ENCODE assay signal across 21 cellular contexts in the genomic region with DNA sequence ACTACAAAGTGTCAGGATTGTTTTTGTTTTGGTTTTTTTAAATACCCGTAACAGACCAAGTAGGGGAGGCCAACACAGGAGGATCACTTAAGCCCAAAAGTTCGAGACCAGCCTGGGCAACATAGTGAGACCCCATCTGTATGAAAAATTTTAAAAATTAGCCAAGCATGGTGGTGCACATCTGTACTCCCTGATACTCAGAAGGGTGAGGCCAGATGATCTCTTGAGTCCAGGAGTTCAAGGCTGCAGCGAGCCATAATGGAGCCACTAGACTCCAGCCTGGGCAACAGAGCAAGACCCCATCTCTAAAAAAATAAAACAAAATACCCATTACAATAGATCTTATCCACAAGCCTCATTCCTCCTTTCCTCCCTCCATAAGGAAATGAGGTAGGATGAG. TPM values are rescaled to one million over a fixed set of nuclear protein-coding genes. Genes with fewer than 3 reads are reported as not detected.
DNase-seq lines count a peak whose midpoint lies in the region; ATAC-seq, FAIRE-seq and TF ChIP-seq lines count a peak whose summit lies in the region.
"Had no signal": no experiment of that assay in that cellular context is flagged by ENCODE, and none has a peak within 500 bp of the region (broad histone marks: within the 10 kb centered on the region; RNA-seq: fewer than 3 reads in every experiment).

No MANE protein-coding gene starts in this region.

- TF ChIP-seq EP300 in HepG2 (IDR thresholded peaks at IDR 0.05; ENCODE audit: low read depth in 2 of 2, low read length in 2 of 2) = no peak
- no peak for TF ChIP-seq EP300 in HepG2 (CRISPR knock-in tag; IDR thresholded peaks at IDR 0.05; ENCODE audit: borderline replicate concordance)
- TF ChIP-seq EP300 in K562 (IDR thresholded peaks at IDR 0.05; ENCODE audit: low read length) = no peak

- POLR2A ChIA-PET in HepG2 (lab: Yijun Ruan, JAX) (no interaction called here), K562 (lab: Yijun Ruan, JAX) (interaction anchor here (0.6 to 0.7 kb wide), 2 partner anchors 11 to 44 kb away, joined by 3 read pairs; no protein-coding TSS in a partner anchor)

- H3K79me2 ChIP-seq in HepG2 (ENCODE audit: insufficient read depth, low read length) (no peaks in the 10 kb centered on the region), K562 (ENCODE audit: control insufficient read depth, insufficient read depth, low read length) (no peaks in the 10 kb centered on the region)

- H3K9me3 ChIP-seq in HepG2 (ENCODE audit: low read length) (no peaks in the 10 kb centered on the region), right lobe of liver (no peaks in the 10 kb centered on the region), K562 (replicated peaks; ENCODE audit: control insufficient read depth, insufficient read depth, low read depth, low read length) (no peaks in the 10 kb centered on the region), neutrophil (no peaks in the 10 kb centered on the region)
- H3K9me3 ChIP-seq: A549, HAP-1 had no signal

- H3K9ac ChIP-seq in HepG2 (ENCODE audit: insufficient read depth, low read depth, low read length) (no peak overlapping the region), K562 (ENCODE audit: insufficient read depth in 1 of 2, low read depth in 2 of 2, low read length in 2 of 2) (no peak overlapping the region)

- peaks cover 12% of the 10 kb centered on the region for H3K4me1 ChIP-seq in HepG2 (ENCODE audit: insufficient read depth, low read length)
- no peaks in the 10 kb centered on the region for H3K4me1 ChIP-seq in right lobe of liver
- H3K4me1 ChIP-seq in K562 (replicated peaks in 1 of 2; ENCODE audit: control insufficient read depth in 2 of 2, insufficient read depth in 2 of 2, low read length in 2 of 2) = no peaks in the 10 kb centered on the region; a peak in 1 of 5 replicates
- H3K4me1 ChIP-seq in neutrophil (ENCODE audit: control insufficient read depth in 1 of 2, insufficient read depth in 1 of 2, low read depth in 1 of 2, low read length in 1 of 2) = peaks cover 41 to 49% of the 10 kb centered on the region in 2 experiments
- H3K4me1 ChIP-seq: A549, HAP-1 had no signal

- no peaks in the 10 kb centered on the region for H3K27me3 Mint-ChIP-seq in stimulated activated memory B cell treated with anti-CD40 and anti-IgM and Interleukin-4, amounts not matched to agents 10 μg/mL and 1 μg/mL and 100 μg/mL, for 72 hours
- H3K27me3 Mint-ChIP-seq: IgD-negative memory B cell had no signal

- H3K36me3 ChIP-seq in HepG2 (replicated peaks in 1 of 2; ENCODE audit: control insufficient read depth in 1 of 2, insufficient read depth in 2 of 2, low read length in 2 of 2) (no peaks in the 10 kb centered on the region), right lobe of liver (no peaks in the 10 kb centered on the region), K562 (ENCODE audit: control insufficient read depth, insufficient read depth, low read length) (no peaks in the 10 kb centered on the region), neutrophil (peaks cover 100% of the 10 kb centered on the region)
- H3K36me3 ChIP-seq: HAP-1 had no signal

- BruUV-seq in HepG2 (replicated peaks; lab: Mats Ljungman, UMichigan) = no TSS peak
- BruUV-seq in K562 (replicated peaks; lab: Mats Ljungman, UMichigan) = no TSS peak

- H3K4me2 ChIP-seq in HepG2 (ENCODE audit: low read depth, low read length) (no peak overlapping the region), K562 (ENCODE audit: insufficient read depth, low read length) (no peak overlapping the region)
- H3K4me2 ChIP-seq: A549 had no signal

- H2AFZ ChIP-seq in HepG2 (ENCODE audit: low read length) = no peak overlapping the region
- H2AFZ ChIP-seq in K562 (ENCODE audit: low read depth, low read length) = no peak overlapping the region

- ATAC-seq in HepG2 (no peak), right lobe of liver (no peak), K562 (no peak)
- no peak for ATAC-seq in stimulated activated memory B cell treated with anti-CD40 and anti-IgM and Interleukin-4, amounts not matched to agents 10 μg/mL and 1 μg/mL and 100 μg/mL, for 72 hours
- ATAC-seq: A549; CD8-positive, alpha-beta T cell; GM12878 had no signal

- FAIRE-seq in HepG2 (lab: Jason Lieb, UNC) (no peak), K562 (lab: Jason Lieb, UNC) (no peak)
- FAIRE-seq: A549, GM12878, GM19239, HTR-8/SVneo had no signal

- H3K27me3 ChIP-seq in HepG2 (ENCODE audit: control insufficient read depth in 1 of 2, insufficient read depth in 2 of 2, low read length in 2 of 2) (peaks cover 11 to 49% of the 10 kb centered on the region in 2 experiments; a peak in 4 of 5 replicates), right lobe of liver (no peaks in the 10 kb centered on the region), K562 (ENCODE audit: control insufficient read depth in 2 of 2, insufficient read depth in 2 of 2, low read length in 2 of 2) (peaks cover 33 to 51% of the 10 kb centered on the region in 2 experiments), neutrophil (no peaks in the 10 kb centered on the region)

- peaks cover 12% of the 10 kb centered on the region for H3K36me3 Mint-ChIP-seq in stimulated activated memory B cell treated with anti-CD40 and anti-IgM and Interleukin-4, amounts not matched to agents 10 μg/mL and 1 μg/mL and 100 μg/mL, for 72 hours
- H3K36me3 Mint-ChIP-seq: CD8-positive, alpha-beta T cell had no signal

- TF ChIP-seq CTCF in HepG2 (CRISPR knock-in tag; IDR thresholded peaks at IDR 0.05) = no peak
- TF ChIP-seq CTCF in right lobe of liver (IDR thresholded peaks at IDR 0.05) = no peak
- no peak for TF ChIP-seq CTCF in K562 (IDR thresholded peaks at IDR 0.05 in 2 of 3, conservative IDR thresholded peaks at IDR 0.05 in 1 of 3; ENCODE audit: insufficient read depth in 2 of 3, low read depth in 1 of 3, low read length in 3 of 3)
- no peak for TF ChIP-seq CTCF in neutrophil (IDR thresholded peaks at IDR 0.05)

- H3K27ac Mint-ChIP-seq in stimulated activated memory B cell treated with anti-CD40 and anti-IgM and Interleukin-4, amounts not matched to agents 10 μg/mL and 1 μg/mL and 100 μg/mL, for 72 hours = no peak overlapping the region
- H3K27ac Mint-ChIP-seq: CD8-positive, alpha-beta T cell; IgD-negative memory B cell had no signal

- H3K4me3 ChIP-seq in HepG2 (replicated peaks in 1 of 3; ENCODE audit: insufficient read depth in 1 of 3, low read depth in 2 of 3, low read length in 3 of 3) (no peak overlapping the region), right lobe of liver (no peak overlapping the region), K562 (no peak overlapping the region), neutrophil (ENCODE audit: low read depth in 1 of 2, low read length in 1 of 2) (no peak overlapping the region)
- H3K4me3 ChIP-seq: A549, GM12878, HAP-1 had no signal

- no peaks in the 10 kb centered on the region for H3K9me3 Mint-ChIP-seq in stimulated activated memory B cell treated with anti-CD40 and anti-IgM and Interleukin-4, amounts not matched to agents 10 μg/mL and 1 μg/mL and 100 μg/mL, for 72 hours
- H3K9me3 Mint-ChIP-seq: CD8-positive, alpha-beta T cell; IgD-negative memory B cell had no signal

- H3K27ac ChIP-seq in HepG2 (ENCODE audit: extremely low read length, insufficient read depth, low read length) (no peak overlapping the region), right lobe of liver (no peak overlapping the region), K562 (ENCODE audit: extremely low read depth, low read depth, low read length) (no peak overlapping the region), neutrophil (peak overlapping the region; percentile 100)
- H3K27ac ChIP-seq: 22Rv1, A549 had no signal

- TF ChIP-seq POLR2A in HepG2 (IDR thresholded peaks at IDR 0.05; ENCODE audit: insufficient read depth in 1 of 2, low read depth in 2 of 2, low read length in 2 of 2) (no peak), right lobe of liver (IDR thresholded peaks at IDR 0.05) (no peak), K562 (conservative IDR thresholded peaks at IDR 0.05) (no peak)

- TF ChIP-seq RAD21 in HepG2 (CRISPR knock-in tag; IDR thresholded peaks at IDR 0.05) (no peak), K562 (CRISPR knock-in tag; conservative IDR thresholded peaks at IDR 0.05 in 1 of 2, IDR thresholded peaks at IDR 0.05 in 1 of 2) (no peak)

- DNase-seq in HepG2 (ENCODE audit: low spot score) (no peak), right lobe of liver (no peak), K562 (ENCODE audit: extremely low read depth in 1 of 4, low spot score in 3 of 4) (no peak), amygdala (lab: John Stamatoyannopoulos, UW) (no peak), hypothalamus (lab: John Stamatoyannopoulos, UW) (no peak)
- DNase-seq: AML-193; Calu3; CD8-positive, alpha-beta T cell; DND-41; EL; KG1 had no signal

- intact Hi-C loops in HepG2 (cut with micrococcal nuclease; ENCODE audit: unreplicated experiment) (no loop called here), right lobe of liver (cut with DNase I) (no loop called here), K562 (cut with micrococcal nuclease) (no loop called here)

- H3K9me1 ChIP-seq in K562 (ENCODE audit: control insufficient read depth, insufficient read depth, low read length) = no peaks in the 10 kb centered on the region

- WGBS in HepG2 (ENCODE audit: low lambda C conversion rate) = 14% methylated on average over 3 of the region's 3 CpGs
- 83% methylated on average over 3 of the region's 3 CpGs for WGBS in right lobe of liver (ENCODE audit: insufficient coverage, low coverage, low lambda C conversion rate, missing lambda C conversion rate)
- WGBS in K562 (ENCODE audit: insufficient coverage, low coverage, missing lambda C conversion rate) = 0% methylated on average over 3 of the region's 3 CpGs

- no peaks in the 10 kb centered on the region for H3K4me1 Mint-ChIP-seq in stimulated activated memory B cell treated with anti-CD40 and anti-IgM and Interleukin-4, amounts not matched to agents 10 μg/mL and 1 μg/mL and 100 μg/mL, for 72 hours

- in situ Hi-C loops in HepG2 (cut with HindIII; ENCODE audit: extremely low pct_ligation_motif_present, low pct_unique_long_range_greater_than_20kb) (no loop called here), K562 (cut with MboI) (no loop called here)

- no peak overlapping the region for H3K4me3 Mint-ChIP-seq in stimulated activated memory B cell treated with anti-CD40 and anti-IgM and Interleukin-4, amounts not matched to agents 10 μg/mL and 1 μg/mL and 100 μg/mL, for 72 hours
- H3K4me3 Mint-ChIP-seq: CD8-positive, alpha-beta T cell; IgD-negative memory B cell had no signal

- CTCF ChIA-PET in HepG2 (lab: Yijun Ruan, JAX; ENCODE audit: low intra/inter-chr PET ratio, low total read pairs) = no interaction called here
- CTCF ChIA-PET in K562 (lab: Yijun Ruan, JAX; ENCODE audit: low intra/inter-chr PET ratio) = no interaction called here

- no peaks in the 10 kb centered on the region for H4K20me1 ChIP-seq in HepG2 (ENCODE audit: insufficient read depth, low read length)
- peaks cover 4% of the 10 kb centered on the region; the same call in 1 of the 2 replicates for H4K20me1 ChIP-seq in K562 (replicated peaks; ENCODE audit: control insufficient read depth, insufficient read depth, low read length)

RNA-seq across cellular contexts. Expression of gene TM9SF4, which starts 28.7 kb away (rescaled TPM):
- total RNA-seq in HepG2 (2016; rRNA removed; fragmentation: Illumina TruSeq; extraction: Trizol) (30.3 and 53.5 TPM in 2 replicates), right lobe of liver (10 to 100 TPM; 26.9 to 33.9 (median 30.5) TPM), K562 (2014; rRNA removed) (14.5 and 22.1 TPM in 2 replicates), K562 (2014; rRNA removed; fragmentation: Illumina TruSeq; extraction: Trizol) (19.7 and 20.9 TPM in 2 replicates), K562 (2015; rRNA removed; fragmentation: Illumina TruSeq; extraction: Trizol) (25.6 and 29.2 TPM in 2 replicates), K562 (2021) (35.0 and 37.9 TPM in 2 replicates)
- total RNA-seq in HepG2 (2016; cell fraction: cytosol; rRNA removed; fragmentation: Illumina TruSeq; extraction: Trizol; ENCODE audit: low read depth) = 8.9 and 10.2 TPM in 2 replicates
- total RNA-seq in HepG2 (2016; cell fraction: insoluble cytoplasmic fraction; rRNA removed; fragmentation: Illumina TruSeq; extraction: Trizol) = 26.6 and 52.8 TPM in 2 replicates
- 16.3 and 19.5 TPM in 2 replicates for total RNA-seq in HepG2 (2016; cell fraction: membrane; rRNA removed; fragmentation: Illumina TruSeq; extraction: Trizol)
- total RNA-seq in HepG2 (2016; cell fraction: nucleus; rRNA removed; fragmentation: Illumina TruSeq; extraction: Trizol) = 67.0 and 79.9 TPM in 2 replicates
- polyA plus RNA-seq in HepG2 (2011; rRNA removed) (171 and 183 TPM in 2 replicates), K562 (2011; rRNA removed) (39.7 and 54.8 TPM in 2 replicates), K562 (2014; fragmentation: Illumina TruSeq; extraction: Trizol) (41.0 and 46.3 TPM in 2 replicates), K562 (2014; fragmentation: Nextera tagmentation; extraction: Ambion mirVana) (10 to 100 TPM; 15.9 to 20.2 TPM), K562 (2014; rRNA removed) (26.9 and 30.2 TPM in 2 replicates)
- 137 and 141 TPM in 2 replicates for polyA plus RNA-seq in HepG2 (2011; cell fraction: cytosol; rRNA removed)
- polyA plus RNA-seq in HepG2 (2011; cell fraction: nucleus; rRNA removed) = 138 and 162 TPM in 2 replicates
- 93.4 and 96.8 TPM in 2 replicates for polyA plus RNA-seq in HepG2 (2012)
- 5.9 and 6.7 TPM in 2 replicates for polyA plus RNA-seq in HepG2 (2016; cell fraction: cytosol; fragmentation: Illumina TruSeq; extraction: Trizol; ENCODE audit: low read depth)
- 27.2 and 35.4 TPM in 2 replicates for polyA plus RNA-seq in HepG2 (2016; cell fraction: insoluble cytoplasmic fraction; fragmentation: Illumina TruSeq; extraction: Trizol; ENCODE audit: low read depth)
- 15.5 and 17.0 TPM in 2 replicates for polyA plus RNA-seq in HepG2 (2016; cell fraction: membrane; fragmentation: Illumina TruSeq; extraction: Trizol; ENCODE audit: low read depth)
- 134 and 135 TPM in 2 replicates for polyA plus RNA-seq in HepG2 (2016; cell fraction: nucleus; fragmentation: Illumina TruSeq; extraction: Trizol; ENCODE audit: insufficient read depth, low read depth)
- 107 and 349 TPM in 2 replicates for polyA minus RNA-seq in HepG2 (2011; rRNA and poly(A)+ RNA removed; ENCODE audit: low replicate concordance)
- polyA minus RNA-seq in HepG2 (2011; cell fraction: cytosol; rRNA and poly(A)+ RNA removed) = 135 and 159 TPM in 2 replicates
- 88.2 and 109 TPM in 2 replicates for polyA minus RNA-seq in HepG2 (2011; cell fraction: nucleus; rRNA and poly(A)+ RNA removed)
- 78.5 and 135 TPM in 2 replicates for total RNA-seq in K562 (2011; cell fraction: chromatin; rRNA removed; ENCODE audit: low replicate concordance)
- 130 and 142 TPM in 2 replicates for total RNA-seq in K562 (2011; cell fraction: nucleolus; rRNA removed)
- total RNA-seq in K562 (2011; cell fraction: nucleoplasm; rRNA removed) = 113 and 145 TPM in 2 replicates
- polyA plus RNA-seq in K562 (2011; cell fraction: cytosol; rRNA removed) = 46.2 and 53.5 TPM in 2 replicates
- 53.7 and 73.9 TPM in 2 replicates for polyA plus RNA-seq in K562 (2011; cell fraction: nucleus; rRNA removed)
- 30.7 and 40.9 TPM in 2 replicates for polyA plus RNA-seq in K562 (2012)
- 45.1 and 50.0 TPM in 2 replicates for polyA minus RNA-seq in K562 (2011; rRNA and poly(A)+ RNA removed)
- polyA minus RNA-seq in K562 (2011; cell fraction: cytosol; rRNA and poly(A)+ RNA removed) = 38.8 and 51.2 TPM in 2 replicates
- 41.9 and 70.4 TPM in 2 replicates for polyA minus RNA-seq in K562 (2011; cell fraction: nucleus; rRNA and poly(A)+ RNA removed)

RNA-seq across cellular contexts. Expression of gene HCK, which starts 28.7 kb away (rescaled TPM):
- total RNA-seq in HepG2 (2016; rRNA removed; fragmentation: Illumina TruSeq; extraction: Trizol) (not detected in 2 replicates), right lobe of liver (10 to 100 TPM in 1 of 6 experiments, 1 to 10 TPM in 5; 2.9 to 17.1 (median 5.6) TPM), K562 (2014; rRNA removed) (0.27 TPM in 1 of 2 replicates, not detected in the other), K562 (2014; rRNA removed; fragmentation: Illumina TruSeq; extraction: Trizol) (not detected in 2 replicates), K562 (2015; rRNA removed; fragmentation: Illumina TruSeq; extraction: Trizol) (0.38 and 0.51 TPM in 2 replicates), K562 (2021) (not detected in 2 replicates)
- not detected in 2 replicates for total RNA-seq in HepG2 (2016; cell fraction: cytosol; rRNA removed; fragmentation: Illumina TruSeq; extraction: Trizol; ENCODE audit: low read depth)
- total RNA-seq in HepG2 (2016; cell fraction: insoluble cytoplasmic fraction; rRNA removed; fragmentation: Illumina TruSeq; extraction: Trizol) = not detected in 2 replicates
- total RNA-seq in HepG2 (2016; cell fraction: membrane; rRNA removed; fragmentation: Illumina TruSeq; extraction: Trizol) = not detected in 2 replicates
- not detected in 2 replicates for total RNA-seq in HepG2 (2016; cell fraction: nucleus; rRNA removed; fragmentation: Illumina TruSeq; extraction: Trizol)
- polyA plus RNA-seq in HepG2 (2011; rRNA removed) (0.04 and 0.10 TPM in 2 replicates), K562 (2011; rRNA removed) (0.04 TPM in 1 of 2 replicates, not detected in the other), K562 (2014; fragmentation: Illumina TruSeq; extraction: Trizol) (not detected in 2 replicates), K562 (2014; fragmentation: Nextera tagmentation; extraction: Ambion mirVana) (not detected), K562 (2014; rRNA removed) (0.09 TPM in 1 of 2 replicates, not detected in the other)
- polyA plus RNA-seq in HepG2 (2011; cell fraction: cytosol; rRNA removed) = 0.05 TPM in 1 of 2 replicates, not detected in the other
- polyA plus RNA-seq in HepG2 (2011; cell fraction: nucleus; rRNA removed) = 0.06 TPM in 1 of 2 replicates, not detected in the other
- polyA plus RNA-seq in HepG2 (2012) = not detected in 2 replicates
- not detected in 2 replicates for polyA plus RNA-seq in HepG2 (2016; cell fraction: cytosol; fragmentation: Illumina TruSeq; extraction: Trizol; ENCODE audit: low read depth)
- not detected in 2 replicates for polyA plus RNA-seq in HepG2 (2016; cell fraction: insoluble cytoplasmic fraction; fragmentation: Illumina TruSeq; extraction: Trizol; ENCODE audit: low read depth)
- polyA plus RNA-seq in HepG2 (2016; cell fraction: membrane; fragmentation: Illumina TruSeq; extraction: Trizol; ENCODE audit: low read depth) = not detected in 2 replicates
- not detected in 2 replicates for polyA plus RNA-seq in HepG2 (2016; cell fraction: nucleus; fragmentation: Illumina TruSeq; extraction: Trizol; ENCODE audit: insufficient read depth, low read depth)
- polyA minus RNA-seq in HepG2 (2011; rRNA and poly(A)+ RNA removed; ENCODE audit: low replicate concordance) = not detected in 2 replicates
- not detected in 2 replicates for polyA minus RNA-seq in HepG2 (2011; cell fraction: cytosol; rRNA and poly(A)+ RNA removed)
- polyA minus RNA-seq in HepG2 (2011; cell fraction: nucleus; rRNA and poly(A)+ RNA removed) = not detected in 2 replicates
- not detected in 2 replicates for total RNA-seq in K562 (2011; cell fraction: chromatin; rRNA removed; ENCODE audit: low replicate concordance)
- total RNA-seq in K562 (2011; cell fraction: nucleolus; rRNA removed) = not detected in 2 replicates
- total RNA-seq in K562 (2011; cell fraction: nucleoplasm; rRNA removed) = not detected in 2 replicates
- 0.01 and 0.07 TPM in 2 replicates for polyA plus RNA-seq in K562 (2011; cell fraction: cytosol; rRNA removed)
- not detected in 2 replicates for polyA plus RNA-seq in K562 (2011; cell fraction: nucleus; rRNA removed)
- 0.13 and 0.50 TPM in 2 replicates for polyA plus RNA-seq in K562 (2012)
- 0.18 TPM in 1 of 2 replicates, not detected in the other for polyA minus RNA-seq in K562 (2011; rRNA and poly(A)+ RNA removed)
- polyA minus RNA-seq in K562 (2011; cell fraction: cytosol; rRNA and poly(A)+ RNA removed) = not detected in 2 replicates
- polyA minus RNA-seq in K562 (2011; cell fraction: nucleus; rRNA and poly(A)+ RNA removed) = not detected in 2 replicates
- total RNA-seq: Calu3, H4 had no signal

Comparison
In these comparisons a context has a peak if more than half of its experiments do, and no peak if none do; other contexts are left out.
1. Of the 241 proteins assayed by ChIP-seq in both HepG2 and K562: peak only in HepG2: none; only in K562: ADNP; in both: ZNF121; in neither: 238; mixed calls (peak in some experiments, not most) for 1.